In the genomic region with DNA sequence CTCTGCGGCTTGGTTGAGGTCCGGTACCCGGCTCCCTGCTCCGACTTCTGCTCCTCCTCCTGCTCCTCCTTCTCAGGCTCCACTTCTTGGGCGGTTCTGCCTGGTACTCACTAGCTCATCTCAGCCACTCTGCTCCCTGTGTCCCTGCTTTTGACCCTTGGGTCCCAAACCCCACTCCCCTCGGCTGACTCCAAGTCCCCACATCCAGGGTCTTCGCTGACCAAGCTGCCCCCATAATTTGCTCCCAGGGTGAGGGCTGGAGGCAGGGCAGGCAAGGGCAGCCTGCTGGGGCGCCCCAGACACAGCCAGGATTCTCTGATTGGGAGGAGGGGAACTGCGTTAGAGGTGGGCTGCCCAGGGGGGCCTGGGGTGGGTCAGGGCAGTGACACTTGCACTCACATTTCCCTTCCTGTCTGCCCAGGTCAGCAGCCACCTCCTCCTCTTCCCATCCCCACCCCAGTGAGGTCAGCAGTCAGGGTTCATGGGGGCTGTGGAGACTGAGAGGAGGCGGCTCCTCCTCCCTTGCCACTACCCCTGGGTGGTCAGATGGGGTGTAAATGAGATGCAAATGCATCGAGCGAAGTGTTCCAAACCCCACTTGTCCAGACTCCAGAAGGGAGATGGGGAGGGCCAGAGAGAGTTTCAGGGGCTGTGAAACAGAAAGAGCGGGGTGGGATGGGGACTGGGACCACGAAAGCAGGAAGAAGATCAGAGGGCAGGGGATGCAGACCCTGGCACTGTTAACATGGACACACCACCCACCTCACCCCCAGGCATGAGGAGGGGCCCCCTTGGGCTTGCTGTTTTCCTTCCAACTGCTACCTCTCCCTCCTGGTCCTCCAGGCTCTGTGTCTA, we compare ENCODE assay signal across 10 cellular contexts. TPM values are rescaled to one million over a fixed set of nuclear protein-coding genes. Genes with fewer than 3 reads are reported as not detected.
A peak's percentile ranks its signal among the peaks of the same experiment; 100 is the strongest.
DNase-seq lines count a peak whose midpoint lies in the region; TF ChIP-seq lines count a peak whose summit lies in the region.
"Had no signal": no experiment of that assay in that cellular context is flagged by ENCODE, and none has a peak within 500 bp of the region (broad histone marks: within the 10 kb centered on the region; RNA-seq: fewer than 3 reads in every experiment).

No MANE protein-coding gene starts in this region.

- no peaks in the 10 kb centered on the region for H3K9me3 Mint-ChIP-seq in activated naive CD4-positive, alpha-beta T cell treated with anti-CD3 and anti-CD28 coated beads, Interleukin-2, amount 50 U/mL, for 24 hours
- no peaks in the 10 kb centered on the region for H3K9me3 Mint-ChIP-seq in activated naive CD4-positive, alpha-beta T cell treated with anti-CD3 and anti-CD28 coated beads, Interleukin-2, amount 10 ng/mL, durations not matched to agents 7 days and 5 days
- H3K9me3 Mint-ChIP-seq: stimulated activated naive CD8-positive, alpha-beta T cell treated with anti-CD3 and anti-CD28 coated beads, Interleukin-15, Interleukin-2, amounts not matched to agents 100 ng/mL and 50 ng/mL, for 24 hours had no signal

- H3K36me3 ChIP-seq in mucosa of stomach (ENCODE audit: control insufficient read depth, insufficient read depth, low read length) (no peaks in the 10 kb centered on the region), transverse colon (no peaks in the 10 kb centered on the region)

- CTCF ChIA-PET in activated naive CD4-positive, alpha-beta T cell treated with anti-CD3 and anti-CD28 coated beads, Interleukin-2, amount 10 ng/mL, durations not matched to agents 7 days and 5 days (lab: Charles Lee): interaction anchor here (0.6 to 1.9 kb wide), 13 partner anchors 9 to 272 kb away, joined by 3 to 7 read pairs (median 4); a partner anchor contains a TSS

- H3K9me3 ChIP-seq in mucosa of stomach (ENCODE audit: control insufficient read depth, low read length) (no peaks in the 10 kb centered on the region), transverse colon (no peaks in the 10 kb centered on the region)
- H3K9me3 ChIP-seq: prostate gland had no signal

- no peaks in the 10 kb centered on the region for H3K36me3 Mint-ChIP-seq in activated naive CD4-positive, alpha-beta T cell treated with anti-CD3 and anti-CD28 coated beads, Interleukin-2, amount 50 U/mL, for 24 hours
- H3K36me3 Mint-ChIP-seq in activated naive CD4-positive, alpha-beta T cell treated with anti-CD3 and anti-CD28 coated beads, Interleukin-2, amount 10 ng/mL, durations not matched to agents 7 days and 5 days: no peaks in the 10 kb centered on the region

- peak overlapping the region; percentile 85 to 96 (median 90) for H3K27ac ChIP-seq in transverse colon

- in situ Hi-C loops in transverse colon (cut with MboI; ENCODE audit: low pct_ligation_motif_present in 1 of 4, low pct_unique_long_range_greater_than_20kb in 1 of 4, low sequenced_read_pairs in 3 of 4): no loop called here

- H3K27me3 Mint-ChIP-seq in activated naive CD4-positive, alpha-beta T cell treated with anti-CD3 and anti-CD28 coated beads, Interleukin-2, amount 50 U/mL, for 24 hours: peaks cover 22% of the 10 kb centered on the region
- H3K27me3 Mint-ChIP-seq in activated naive CD4-positive, alpha-beta T cell treated with anti-CD3 and anti-CD28 coated beads, Interleukin-2, amount 10 ng/mL, durations not matched to agents 7 days and 5 days: peaks cover 68% of the 10 kb centered on the region

- no peak for TF ChIP-seq POLR2A in transverse colon (IDR thresholded peaks at IDR 0.05)

- peak overlapping the region; percentile 58 for H3K4me3 Mint-ChIP-seq in activated naive CD4-positive, alpha-beta T cell treated with anti-CD3 and anti-CD28 coated beads, Interleukin-2, amount 50 U/mL, for 24 hours
- H3K4me3 Mint-ChIP-seq in activated naive CD4-positive, alpha-beta T cell treated with anti-CD3 and anti-CD28 coated beads, Interleukin-2, amount 10 ng/mL, durations not matched to agents 7 days and 5 days: no peak overlapping the region
- H3K4me3 Mint-ChIP-seq: stimulated activated naive CD8-positive, alpha-beta T cell treated with anti-CD3 and anti-CD28 coated beads, Interleukin-15, Interleukin-2, amounts not matched to agents 100 ng/mL and 50 ng/mL, for 24 hours had no signal

- no peak for TF ChIP-seq EP300 in transverse colon (IDR thresholded peaks at IDR 0.05; ENCODE audit: low read depth)

- H3K4me1 ChIP-seq in mucosa of stomach (ENCODE audit: control insufficient read depth, insufficient read depth, low read length): peaks cover 60% of the 10 kb centered on the region
- H3K4me1 ChIP-seq in transverse colon: peaks cover 26 to 73% (median 61%) of the 10 kb centered on the region in 4 donors
- H3K4me1 ChIP-seq: prostate gland had no signal

- no peak for DNase-seq in activated naive CD4-positive, alpha-beta T cell treated with anti-CD3 and anti-CD28 coated beads, Interleukin-2, amount 10 ng/mL, durations not matched to agents 7 days and 5 days
- peak; percentile 25 for DNase-seq in astrocyte of the hippocampus (ENCODE audit: low read depth, low spot score)
- DNase-seq in transverse colon: no peak
- no peak for DNase-seq in SIG-M5 (lab: John Stamatoyannopoulos, UW)
- DNase-seq in activated gamma-delta T cell treated with Interleukin-2 at 50 U/mL for 16 hours: no peak
- DNase-seq in HPDE6-E6E7 (ENCODE audit: extremely low spot score): no peak

- no peak for TF ChIP-seq CTCF in transverse colon (IDR thresholded peaks at IDR 0.05)

- H3K4me1 Mint-ChIP-seq in activated naive CD4-positive, alpha-beta T cell treated with anti-CD3 and anti-CD28 coated beads, Interleukin-2, amount 50 U/mL, for 24 hours: peaks cover 62% of the 10 kb centered on the region
- H3K4me1 Mint-ChIP-seq in activated naive CD4-positive, alpha-beta T cell treated with anti-CD3 and anti-CD28 coated beads, Interleukin-2, amount 10 ng/mL, durations not matched to agents 7 days and 5 days: peaks cover 48% of the 10 kb centered on the region

- no peak overlapping the region for H3K27ac Mint-ChIP-seq in activated naive CD4-positive, alpha-beta T cell treated with anti-CD3 and anti-CD28 coated beads, Interleukin-2, amount 50 U/mL, for 24 hours
- H3K27ac Mint-ChIP-seq in activated naive CD4-positive, alpha-beta T cell treated with anti-CD3 and anti-CD28 coated beads, Interleukin-2, amount 10 ng/mL, durations not matched to agents 7 days and 5 days: no peak overlapping the region
- H3K27ac Mint-ChIP-seq: stimulated activated naive CD8-positive, alpha-beta T cell treated with anti-CD3 and anti-CD28 coated beads, Interleukin-15, Interleukin-2, amounts not matched to agents 100 ng/mL and 50 ng/mL, for 24 hours had no signal

- H3K9ac ChIP-seq in mucosa of stomach (ENCODE audit: low read length): peak overlapping the region; percentile 51

- intact Hi-C loops in transverse colon (cut with DNase I; ENCODE audit: low total_unique reads): loop anchor here (5.0 kb wide), 1 partner anchor 56 kb away; no protein-coding TSS in a partner anchor

- H3K4me3 ChIP-seq in mucosa of stomach (ENCODE audit: low read length) (no peak overlapping the region), transverse colon (no peak overlapping the region)

- peaks cover 69% of the 10 kb centered on the region for H3K27me3 ChIP-seq in mucosa of stomach (ENCODE audit: control insufficient read depth, insufficient read depth, low read length)
- peaks cover 69% of the 10 kb centered on the region for H3K27me3 ChIP-seq in transverse colon

- 46 to 53% methylated on average over 4 to 14 of the region's 14 CpGs for WGBS in transverse colon (ENCODE audit: low coverage in 1 of 2), 2 donors

RNA-seq across cellular contexts. Expression of a gene that starts 2.1 kb away (rescaled TPM):
- 10 to 100 TPM in 2 of 4 donors, 1 to 10 TPM in 2; 6.6 to 19.1 (median 9.9) TPM for total RNA-seq in transverse colon

RNA-seq across cellular contexts. Expression of a gene that starts 14.1 kb away (rescaled TPM):
- total RNA-seq in transverse colon: 100 to 1,000 TPM in 1 of 4 donors, 10 to 100 TPM in 3; 48.4 to 104 (median 50.9) TPM

RNA-seq across cellular contexts. Expression of a gene that starts 19.4 kb away (rescaled TPM):
- 10 to 100 TPM in 3 of 4 donors, 1 to 10 TPM in 1; 10.0 to 30.8 (median 27.8) TPM for total RNA-seq in transverse colon

RNA-seq across cellular contexts. Expression of a gene that starts 36.1 kb away (rescaled TPM):
- total RNA-seq in transverse colon: not detected

RNA-seq across cellular contexts. Expression of a gene that starts 59.3 kb away (rescaled TPM):
- not detected for total RNA-seq in transverse colon
- total RNA-seq: prostate gland had no signal
